16 cellular contexts compared by ENCODE assay signal in genomic region chr16:15489016-15489415, GRCh38. TPM values are rescaled to one million over a fixed set of nuclear protein-coding genes. Genes with fewer than 3 reads are reported as not detected.
DNase-seq lines count a peak whose midpoint lies in the region; ATAC-seq and TF ChIP-seq lines count a peak whose summit lies in the region.
"Had no signal": no experiment of that assay in that cellular context is flagged by ENCODE, and none has a peak within 500 bp of the region (broad histone marks: within the 10 kb centered on the region; RNA-seq: fewer than 3 reads in every experiment).

No MANE protein-coding gene starts in this region.

- peaks cover 45% of the 10 kb centered on the region for H3K79me1 ChIP-seq in mesenchymal stem cell (replicated peaks; ENCODE audit: low read length, poor library complexity, severe bottlenecking)

- peak overlapping the region in 1 of 2 experiments; percentile 60 for H3K4ac ChIP-seq in mesenchymal stem cell (ENCODE audit: low read depth in 1 of 2, low read length in 2 of 2)

- no peaks in the 10 kb centered on the region for H3K9me3 ChIP-seq in mesenchymal stem cell (ENCODE audit: control insufficient read depth, low read length)
- H3K9me3 ChIP-seq in stomach smooth muscle (ENCODE audit: control insufficient read depth in 2 of 2, low read length in 2 of 2), result no peaks in the 10 kb centered on the region

- no peak overlapping the region for H4K91ac ChIP-seq in mesenchymal stem cell (ENCODE audit: low read length)

- H3K4me2 ChIP-seq in mesenchymal stem cell (ENCODE audit: low read length, poor library complexity, severe bottlenecking), result peak overlapping the region; percentile 13

- POLR2A ChIA-PET in activated CD8-positive, alpha-beta T cell treated with anti-CD3 and anti-CD28 coated beads for 36 hours (lab: Charles Lee), result interaction anchor here (0.6 to 1.3 kb wide), 2 partner anchors 18 to 155 kb away, joined by 3 to 4 read pairs; no protein-coding TSS in a partner anchor
- POLR2A ChIA-PET in activated CD8-positive, alpha-beta T cell treated with anti-CD3 and anti-CD28 coated beads, Interleukin-2, amount 10 ng/mL, durations not matched to agents 7 days and 5 days (lab: Charles Lee), result no interaction called here

- CTCF ChIA-PET in activated CD8-positive, alpha-beta T cell treated with anti-CD3 and anti-CD28 coated beads for 36 hours (lab: Charles Lee), result no interaction called here
- CTCF ChIA-PET in activated CD8-positive, alpha-beta T cell treated with anti-CD3 and anti-CD28 coated beads, Interleukin-2, amount 10 ng/mL, durations not matched to agents 7 days and 5 days (lab: Charles Lee), result interaction anchor here (1.0 kb wide), 1 partner anchor 22 kb away, joined by 3 read pairs; no protein-coding TSS in a partner anchor

- H3K18ac ChIP-seq in mesenchymal stem cell (ENCODE audit: low read depth in 1 of 2, low read length in 2 of 2), result peak overlapping the region; percentile 28 to 71

- H3K27me3 Mint-ChIP-seq in activated CD8-positive, alpha-beta T cell treated with anti-CD3 and anti-CD28 coated beads for 36 hours, result no peaks in the 10 kb centered on the region
- no peaks in the 10 kb centered on the region for H3K27me3 Mint-ChIP-seq in activated CD8-positive, alpha-beta T cell treated with anti-CD3 and anti-CD28 coated beads, Interleukin-2, amount 10 ng/mL, durations not matched to agents 7 days and 5 days (ENCODE audit: low read depth)
- no peaks in the 10 kb centered on the region for H3K27me3 Mint-ChIP-seq in activated naive CD8-positive, alpha-beta T cell
- H3K27me3 Mint-ChIP-seq: progenitor cell of endocrine pancreas had no signal

- peak overlapping the region; percentile 62 for H4K8ac ChIP-seq in mesenchymal stem cell (ENCODE audit: low read length)

- H3K36me3 ChIP-seq in mesenchymal stem cell (ENCODE audit: control insufficient read depth in 1 of 2, insufficient read depth in 2 of 2, low read depth in 1 of 2, low read length in 2 of 2) (peaks cover 0 to 35% of the 10 kb centered on the region in 2 experiments), stomach smooth muscle (ENCODE audit: control insufficient read depth in 2 of 2, insufficient read depth in 2 of 2, low read length in 2 of 2) (no peaks in the 10 kb centered on the region)

- no peaks in the 10 kb centered on the region for H3K9me3 Mint-ChIP-seq in activated CD8-positive, alpha-beta T cell treated with anti-CD3 and anti-CD28 coated beads for 36 hours
- H3K9me3 Mint-ChIP-seq in activated CD8-positive, alpha-beta T cell treated with anti-CD3 and anti-CD28 coated beads, Interleukin-2, amount 10 ng/mL, durations not matched to agents 7 days and 5 days (ENCODE audit: insufficient read depth), result no peaks in the 10 kb centered on the region
- no peaks in the 10 kb centered on the region for H3K9me3 Mint-ChIP-seq in activated naive CD8-positive, alpha-beta T cell (ENCODE audit: low read depth)
- H3K9me3 Mint-ChIP-seq: immature natural killer cell had no signal

- peak overlapping the region; percentile 77 for H3K27ac ChIP-seq in mesenchymal stem cell (ENCODE audit: low read length, poor library complexity, severe bottlenecking)
- H3K27ac ChIP-seq in stomach smooth muscle (ENCODE audit: low read length), result peak overlapping the region; percentile 24

- no peak overlapping the region for H2BK5ac ChIP-seq in mesenchymal stem cell (ENCODE audit: low read depth, low read length, poor library complexity, severe bottlenecking)

- H3K4me1 ChIP-seq in mesenchymal stem cell (ENCODE audit: control insufficient read depth, insufficient read depth, low read depth, low read length) (peaks cover 9% of the 10 kb centered on the region), stomach smooth muscle (ENCODE audit: control insufficient read depth, insufficient read depth, low read length) (peaks cover 16% of the 10 kb centered on the region)

- peak overlapping the region; percentile 70 to 75 for H2BK12ac ChIP-seq in mesenchymal stem cell (ENCODE audit: low read length in 2 of 2)

- intact Hi-C loops in activated CD8-positive, alpha-beta T cell treated with anti-CD3 and anti-CD28 coated beads for 36 hours (cut with micrococcal nuclease), result no loop called here

- no peak overlapping the region for H2BK15ac ChIP-seq in mesenchymal stem cell (ENCODE audit: low read depth, poor library complexity, severe bottlenecking)

- peak overlapping the region; percentile 91 for H3K27ac Mint-ChIP-seq in activated CD8-positive, alpha-beta T cell treated with anti-CD3 and anti-CD28 coated beads for 36 hours
- no peak overlapping the region for H3K27ac Mint-ChIP-seq in activated CD8-positive, alpha-beta T cell treated with anti-CD3 and anti-CD28 coated beads, Interleukin-2, amount 10 ng/mL, durations not matched to agents 7 days and 5 days
- H3K27ac Mint-ChIP-seq in activated naive CD8-positive, alpha-beta T cell, result peak overlapping the region; percentile 90
- H3K27ac Mint-ChIP-seq: progenitor cell of endocrine pancreas had no signal

- in situ Hi-C loops in G401 (cut with HindIII; ENCODE audit: low sequenced_read_pairs), result no loop called here

- 75% methylated on average over 3 of the region's 3 CpGs for WGBS in mesenchymal stem cell

- peaks cover 45% of the 10 kb centered on the region for H3K4me1 Mint-ChIP-seq in activated CD8-positive, alpha-beta T cell treated with anti-CD3 and anti-CD28 coated beads for 36 hours (ENCODE audit: low read depth)
- H3K4me1 Mint-ChIP-seq in activated CD8-positive, alpha-beta T cell treated with anti-CD3 and anti-CD28 coated beads, Interleukin-2, amount 10 ng/mL, durations not matched to agents 7 days and 5 days (ENCODE audit: low read depth), result peaks cover 5% of the 10 kb centered on the region
- H3K4me1 Mint-ChIP-seq in activated naive CD8-positive, alpha-beta T cell (ENCODE audit: low read depth), result peaks cover 36% of the 10 kb centered on the region
- H3K4me1 Mint-ChIP-seq: immature natural killer cell had no signal

- no peak for TF ChIP-seq CTCF in activated CD8-positive, alpha-beta T cell treated with anti-CD3 and anti-CD28 coated beads for 36 hours (IDR thresholded peaks at IDR 0.05)

- ATAC-seq in activated CD8-positive, alpha-beta T cell treated with anti-CD3 and anti-CD28 coated beads for 36 hours, result no peak
- ATAC-seq in activated CD8-positive, alpha-beta T cell treated with anti-CD3 and anti-CD28 coated beads, Interleukin-2, amount 10 ng/mL, durations not matched to agents 7 days and 5 days, result no peak
- ATAC-seq in GM21515 (IDR thresholded peaks at IDR 0.05; ENCODE audit: unreplicated experiment), result no peak

- peak overlapping the region; percentile 50 for H2BK120ac ChIP-seq in mesenchymal stem cell (ENCODE audit: low read depth, low read length)

- H3K27me3 ChIP-seq in mesenchymal stem cell (ENCODE audit: control insufficient read depth in 1 of 2, insufficient read depth in 1 of 2, low read length in 2 of 2) (no peaks in the 10 kb centered on the region), stomach smooth muscle (ENCODE audit: control insufficient read depth in 1 of 2, insufficient read depth in 2 of 2, low read length in 2 of 2) (no peaks in the 10 kb centered on the region)

- H2AFZ ChIP-seq in mesenchymal stem cell (ENCODE audit: low read depth, low read length), result no peak overlapping the region

- H3K4me3 ChIP-seq in mesenchymal stem cell (ENCODE audit: insufficient read depth in 1 of 2, low read depth in 1 of 2, low read length in 2 of 2) (peak overlapping the region in 1 of 2 experiments; percentile 59), stomach smooth muscle (ENCODE audit: low read length in 2 of 2) (no peak overlapping the region)

- peaks cover 9% of the 10 kb centered on the region for H3K36me3 Mint-ChIP-seq in activated CD8-positive, alpha-beta T cell treated with anti-CD3 and anti-CD28 coated beads for 36 hours (ENCODE audit: low read depth)
- no peaks in the 10 kb centered on the region for H3K36me3 Mint-ChIP-seq in activated CD8-positive, alpha-beta T cell treated with anti-CD3 and anti-CD28 coated beads, Interleukin-2, amount 10 ng/mL, durations not matched to agents 7 days and 5 days (ENCODE audit: low read depth)
- H3K36me3 Mint-ChIP-seq in activated naive CD8-positive, alpha-beta T cell, result peaks cover 4% of the 10 kb centered on the region
- H3K36me3 Mint-ChIP-seq: immature natural killer cell had no signal

- no peak for DNase-seq in activated CD8-positive, alpha-beta T cell treated with anti-CD3 and anti-CD28 coated beads for 36 hours
- no peak for DNase-seq in activated CD8-positive, alpha-beta T cell treated with anti-CD3 and anti-CD28 coated beads, Interleukin-2, amount 10 ng/mL, durations not matched to agents 7 days and 5 days
- DNase-seq in mesenchymal stem cell (no peak), G401 (ENCODE audit: low spot score) (no peak), H4 (ENCODE audit: low spot score) (no peak)
- DNase-seq: activated CD4-positive, CD25-positive, alpha-beta regulatory T cell; activated gamma-delta T cell treated with Interleukin-2 at 50 U/mL for 16 hours; Calu3; immature natural killer cell; MM.1S; NCI-H2171 treated with DMSO at 0.1 percent for 48 hours; substantia nigra had no signal

- no peak overlapping the region for H3K4me3 Mint-ChIP-seq in activated CD8-positive, alpha-beta T cell treated with anti-CD3 and anti-CD28 coated beads for 36 hours
- H3K4me3 Mint-ChIP-seq in activated CD8-positive, alpha-beta T cell treated with anti-CD3 and anti-CD28 coated beads, Interleukin-2, amount 10 ng/mL, durations not matched to agents 7 days and 5 days, result no peak overlapping the region
- H3K4me3 Mint-ChIP-seq in activated naive CD8-positive, alpha-beta T cell, result peak overlapping the region; percentile 53
- H3K4me3 Mint-ChIP-seq: immature natural killer cell had no signal

- peak overlapping the region in 1 of 2 experiments; percentile 16 for H3K14ac ChIP-seq in mesenchymal stem cell (ENCODE audit: low read length in 2 of 2)

- no peak overlapping the region for H3K23ac ChIP-seq in mesenchymal stem cell (ENCODE audit: low read length in 2 of 2)

- H2AK5ac ChIP-seq in mesenchymal stem cell (ENCODE audit: low read length, severe bottlenecking), result peak overlapping the region; percentile 86

- H3K9ac ChIP-seq in mesenchymal stem cell (ENCODE audit: low read length) (peak overlapping the region; percentile 78), stomach smooth muscle (ENCODE audit: low read length in 2 of 2) (no peak overlapping the region)

RNA-seq across cellular contexts. Expression of gene BMERB1, which starts 54.6 kb away (rescaled TPM):
- total RNA-seq in activated CD8-positive, alpha-beta T cell treated with anti-CD3 and anti-CD28 coated beads for 36 hours, result 10 to 100 TPM; 14.0 to 14.1 TPM
- 1 to 10 TPM; 1.6 to 4.3 TPM for total RNA-seq in activated CD8-positive, alpha-beta T cell treated with anti-CD3 and anti-CD28 coated beads, Interleukin-2, amount 10 ng/mL, durations not matched to agents 7 days and 5 days
- polyA plus RNA-seq in mesenchymal stem cell (2013, experiment 1 of 2), result 34.5 TPM
- polyA plus RNA-seq in mesenchymal stem cell (2013, experiment 2 of 2), result 34.0 TPM
- total RNA-seq in G401 (2014; rRNA removed; shearing (Covaris generic)), result 20.8 and 32.9 TPM in 2 replicates
- 12.5 and 16.4 TPM in 2 replicates for total RNA-seq in H4 (2014; rRNA removed; shearing (Covaris generic))
